ENCODE assay signal across 34 cellular contexts in the genomic region with DNA sequence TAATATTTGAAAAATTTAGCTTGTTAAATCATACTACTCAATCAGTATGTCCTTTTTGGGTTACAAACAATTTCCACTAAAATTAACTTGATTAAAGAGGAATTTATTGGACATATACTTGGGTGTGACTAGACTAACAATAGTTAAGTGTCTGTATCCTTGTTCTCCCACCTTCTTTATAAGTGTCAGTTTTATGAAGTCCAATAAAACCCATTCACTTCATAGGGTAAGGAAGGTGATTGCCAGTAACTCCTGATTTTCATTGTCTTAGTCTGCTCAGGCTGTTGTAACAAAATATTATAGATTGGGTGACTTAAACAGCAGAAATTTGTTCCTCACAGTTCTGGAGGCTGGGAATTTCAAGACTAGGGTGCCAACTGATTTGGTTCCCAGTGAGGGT.
"Had no signal": no experiment of that assay in that cellular context is flagged by ENCODE, and none has a peak within 500 bp of the region (broad histone marks: within the 10 kb centered on the region; RNA-seq: fewer than 3 reads in every experiment).

No MANE protein-coding gene starts in this region.

- DNase-seq: activated effector memory CD4-positive, alpha-beta T cell treated with anti-CD3 and anti-CD28 coated beads, Interleukin-2, amount 50 U/mL, for 16 hours; activated effector memory CD4-positive, alpha-beta T cell treated with Interleukin-2 at 50 U/mL for 16 hours; activated gamma-delta T cell; activated gamma-delta T cell treated with Interleukin-2 at 50 U/mL for 16 hours; activated naive CD4-positive, alpha-beta T cell; activated naive CD4-positive, alpha-beta T cell treated with anti-CD3 and anti-CD28 coated beads for 36 hours; activated naive CD4-positive, alpha-beta T cell treated with anti-CD3 and anti-CD28 coated beads, Interleukin-2, amount 10 ng/mL, durations not matched to agents 7 days and 5 days; activated naive CD4-positive, alpha-beta T cell treated with anti-CD3 and anti-CD28 coated beads, Interleukin-2, amount 50 U/mL, for 16 hours; activated naive CD4-positive, alpha-beta T cell treated with Interleukin-2 at 50 U/mL for 16 hours; activated naive CD8-positive, alpha-beta T cell treated with anti-CD3 and anti-CD28 coated beads for 36 hours; activated naive CD8-positive, alpha-beta T cell treated with anti-CD3 and anti-CD28 coated beads, Interleukin-2, amount 10 ng/mL, durations not matched to agents 7 days and 5 days; activated naive CD8-positive, alpha-beta T cell treated with anti-CD3 and anti-CD28 coated beads, Interleukin-2, amount 50 U/mL, for 24 hours; activated T-cell treated with anti-CD3 and anti-CD28 coated beads, Interleukin-2, amount 50 U/mL, for 1 hour; activated T-cell treated with anti-CD3 and anti-CD28 coated beads, Interleukin-2, amount 50 U/mL, for 24 hours; activated T-cell treated with anti-CD3 and anti-CD28 coated beads, Interleukin-2, amount 50 U/mL, for 4 hours; activated T-cell treated with anti-CD3 and anti-CD28 coated beads, Interleukin-2, amount 50 U/mL, for 48 hours; activated T-cell treated with anti-CD3 and anti-CD28 coated beads, Interleukin-2, amount 50 U/mL, for 72 hours; adrenal gland; amniotic stem cell; amygdala; anterior cingulate cortex; aorta; body of pancreas; brain microvascular endothelial cell; caudate nucleus; central memory CD4-positive, alpha-beta T cell; cerebellar nuclear complex had no signal

- H3K9me3 ChIP-seq: adrenal gland, ascending aorta, body of pancreas, breast epithelium had no signal

- H3K36me3 ChIP-seq: adrenal gland, ascending aorta, brain microvascular endothelial cell, breast epithelium, cardiac muscle cell had no signal

- H3K4me1 ChIP-seq: adrenal gland, ascending aorta, body of pancreas, breast epithelium had no signal

- ATAC-seq: activated naive CD4-positive, alpha-beta T cell treated with anti-CD3 and anti-CD28 coated beads, Interleukin-2, amount 50 U/mL, for 72 hours; activated naive CD8-positive, alpha-beta T cell treated with anti-CD3 and anti-CD28 coated beads, Interleukin-2, amount 50 U/mL, for 24 hours; activated T-cell treated with anti-CD3 and anti-CD28 coated beads, Interleukin-2, amount 50 U/mL, for 4 hours; activated T-cell treated with anti-CD3 and anti-CD28 coated beads, Interleukin-2, amount 50 U/mL, for 72 hours; activated T-helper 17 cell treated with anti-CD3 and anti-CD28 coated beads, Interleukin-2, amount 50 U/mL, for 72 hours; body of pancreas had no signal

- FAIRE-seq: astrocyte, bronchial epithelial cell had no signal

- H3K4me3 ChIP-seq: adrenal gland, ascending aorta, body of pancreas, breast epithelium, cardiac muscle cell had no signal
